ENCODE assay signal across 8 cellular contexts in genomic region chr19:38229585-38230073, GRCh38. TPM values are rescaled to one million over a fixed set of nuclear protein-coding genes. Genes with fewer than 3 reads are reported as not detected.
DNase-seq lines count a peak whose midpoint lies in the region; ATAC-seq, FAIRE-seq and TF ChIP-seq lines count a peak whose summit lies in the region.

No MANE protein-coding gene starts in this region.

- TF ChIP-seq CTCF in kidney (IDR thresholded peaks at IDR 0.05; ENCODE audit: borderline replicate concordance, extremely low read depth, insufficient read depth), result no peak

- H3K4me1 ChIP-seq in kidney (ENCODE audit: control insufficient read depth in 1 of 2, insufficient read depth in 1 of 2, low read depth in 1 of 2, low read length in 2 of 2), result peaks cover 0 to 2% of the 10 kb centered on the region in 2 donors

- no peak for TF ChIP-seq POLR2A in GM12891 (IDR thresholded peaks at IDR 0.05; ENCODE audit: low read depth, low read length)

- intact Hi-C loops in activated CD4-positive, alpha-beta memory T cell treated with anti-CD3 and anti-CD28 coated beads for 36 hours (cut with micrococcal nuclease), result loop anchor here (2.0 kb wide), 1 partner anchor 327 kb away; no protein-coding TSS in a partner anchor
- intact Hi-C loops in kidney (cut with DNase I), result no loop called here

- FAIRE-seq in GM12891 (lab: Jason Lieb, UNC) (peak; percentile 85), kidney (lab: Jason Lieb, UNC) (no peak)

- no peak overlapping the region for H3K27ac Mint-ChIP-seq in activated CD4-positive, alpha-beta memory T cell treated with anti-CD3 and anti-CD28 coated beads for 36 hours

- H3K36me3 ChIP-seq in kidney (ENCODE audit: control insufficient read depth in 1 of 2, insufficient read depth in 2 of 2, low read length in 2 of 2), result no peaks in the 10 kb centered on the region

- H3K4me3 ChIP-seq in kidney (ENCODE audit: low read length in 2 of 2), result no peak overlapping the region

- no peaks in the 10 kb centered on the region for H3K9me3 Mint-ChIP-seq in activated CD4-positive, alpha-beta memory T cell treated with anti-CD3 and anti-CD28 coated beads for 36 hours

- H3K9ac ChIP-seq in kidney (ENCODE audit: low read length in 2 of 2), result no peak overlapping the region

- POLR2A ChIA-PET in activated CD4-positive, alpha-beta memory T cell treated with anti-CD3 and anti-CD28 coated beads for 36 hours (lab: Charles Lee), result no interaction called here

- no peaks in the 10 kb centered on the region for H3K9me3 ChIP-seq in kidney (ENCODE audit: control insufficient read depth in 1 of 2, low read length in 2 of 2)

- no peak overlapping the region for H3K4me3 Mint-ChIP-seq in activated CD4-positive, alpha-beta memory T cell treated with anti-CD3 and anti-CD28 coated beads for 36 hours

- peak; percentile 85 for DNase-seq in GM12891 (ENCODE audit: insufficient read length, low spot score)
- peak; percentile 79 for DNase-seq in NCI-H526 treated with DMSO at 0.1 percent for 48 hours (lab: John Stamatoyannopoulos, UW)
- peak; percentile 83 for DNase-seq in activated CD4-positive, alpha-beta memory T cell treated with anti-CD3 and anti-CD28 coated beads for 36 hours
- peak; percentile 40 for DNase-seq in effector CD8-positive, alpha-beta T cell (lab: John Stamatoyannopoulos, UW)
- peak; percentile 32 for DNase-seq in mucosa of gallbladder (ENCODE audit: low spot score)
- DNase-seq in stimulated activated naive CD4-positive, alpha-beta T cell (lab: John Stamatoyannopoulos, UW), result peak in 5 of 6 experiments; percentile 18 to 52 (median 30)
- DNase-seq in kidney, result no peak

- no peaks in the 10 kb centered on the region for H3K36me3 Mint-ChIP-seq in activated CD4-positive, alpha-beta memory T cell treated with anti-CD3 and anti-CD28 coated beads for 36 hours

- no peak overlapping the region for H3K27ac ChIP-seq in kidney (ENCODE audit: low read depth in 2 of 2, low read length in 2 of 2)

- CTCF ChIA-PET in activated CD4-positive, alpha-beta memory T cell treated with anti-CD3 and anti-CD28 coated beads for 36 hours (lab: Charles Lee), result interaction anchor here (2.4 kb wide), 1 partner anchor 36 kb away, joined by 8 read pairs; the partner anchor contains the start of gene SPINT2

- ATAC-seq in HG03103 (IDR thresholded peaks at IDR 0.05; ENCODE audit: low read depth, unreplicated experiment), result peak; percentile 75

- peaks cover 12% of the 10 kb centered on the region for H3K4me1 Mint-ChIP-seq in activated CD4-positive, alpha-beta memory T cell treated with anti-CD3 and anti-CD28 coated beads for 36 hours (ENCODE audit: low read depth)

- H3K27me3 Mint-ChIP-seq in activated CD4-positive, alpha-beta memory T cell treated with anti-CD3 and anti-CD28 coated beads for 36 hours, result peaks cover 43% of the 10 kb centered on the region

TF ChIP-seq in GM12891, 5 proteins besides CTCF, POLR2A, EP300 and RAD21:
- TF ChIP-seq POLR2AphosphoS5 (IDR thresholded peaks at IDR 0.05; ENCODE audit: low read depth, low read length), result no peak
TF ChIP-seq in GM12891: peak in this region for 0.

RNA-seq across cellular contexts. Expression of gene DPF1, which starts 5.6 kb away (rescaled TPM):
- polyA plus RNA-seq in GM12891 (2012; ENCODE audit: low read depth, missing spikeins), result 1.2 TPM
- total RNA-seq in activated CD4-positive, alpha-beta memory T cell treated with anti-CD3 and anti-CD28 coated beads for 36 hours, result 1 to 10 TPM in 1 of 2 experiments, under 1 TPM in 1; 0.75 to 1.2 TPM
- total RNA-seq in mucosa of gallbladder (0.12 TPM), kidney (not detected)
- not detected for polyA plus RNA-seq in kidney (ENCODE audit: insufficient read depth, low read depth, low replicate concordance)

RNA-seq across cellular contexts. Expression of gene PPP1R14A, which starts 26.5 kb away (rescaled TPM):
- polyA plus RNA-seq in GM12891 (2012; ENCODE audit: low read depth, missing spikeins), result 0.86 TPM
- total RNA-seq in activated CD4-positive, alpha-beta memory T cell treated with anti-CD3 and anti-CD28 coated beads for 36 hours, result 1 to 10 TPM; 1.6 to 1.8 TPM
- 180 TPM for total RNA-seq in mucosa of gallbladder
- 66.0 TPM for total RNA-seq in kidney
- 69.9 TPM for polyA plus RNA-seq in kidney (ENCODE audit: insufficient read depth, low read depth, low replicate concordance)

RNA-seq across cellular contexts. Expression of gene SPINT2, which starts 34.7 kb away (rescaled TPM):
- 47.7 TPM for polyA plus RNA-seq in GM12891 (2012; ENCODE audit: low read depth, missing spikeins)
- total RNA-seq in activated CD4-positive, alpha-beta memory T cell treated with anti-CD3 and anti-CD28 coated beads for 36 hours, result 10 to 100 TPM; 57.5 to 60.9 TPM
- total RNA-seq in mucosa of gallbladder, result 567 TPM
- total RNA-seq in kidney, result 381 TPM
- polyA plus RNA-seq in kidney (ENCODE audit: insufficient read depth, low read depth, low replicate concordance), result 425 TPM

Comparison
In these comparisons a context has a peak if more than half of its experiments do, and no peak if none do; other contexts are left out.
1. RNA of gene PPP1R14A, which starts 26.5 kb away (total RNA-seq): 180 TPM in mucosa of gallbladder (single experiment) and 66.0 TPM in kidney (single experiment); 1.6 to 1.8 TPM in activated CD4-positive, alpha-beta memory T cell treated with anti-CD3 and anti-CD28 coated beads for 36 hours; every median in the first group is over 10 times any median in the second.